In the genomic region with DNA sequence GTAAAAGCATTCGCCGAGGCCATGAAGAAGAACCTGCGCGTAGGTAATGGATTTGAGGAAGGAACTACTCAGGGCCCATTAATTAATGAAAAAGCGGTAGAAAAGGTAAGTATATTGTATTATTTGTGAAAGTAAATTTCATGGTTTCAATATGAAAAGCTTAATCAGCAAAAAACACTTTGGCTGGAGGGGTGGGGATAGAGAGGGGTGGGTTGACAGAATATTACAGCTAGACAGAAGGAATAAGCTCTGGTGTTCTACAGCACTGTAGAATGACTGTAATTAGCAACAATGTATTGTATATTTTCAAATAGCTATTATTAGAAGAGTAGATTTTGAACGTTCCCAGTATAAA, we compare ENCODE assay signal across 1 cellular context.
TF ChIP-seq lines count a peak whose summit lies in the region.

No MANE protein-coding gene starts in this region.

TF ChIP-seq in K562, 482 proteins besides CTCF, POLR2A, EP300 and RAD21 (continued from another document):
- TF ChIP-seq MCM5 (IDR thresholded peaks at IDR 0.05; ENCODE audit: low read depth) (no peak), C11orf30 (IDR thresholded peaks at IDR 0.05; ENCODE audit: low read depth) (peak; percentile 84), MAFG (tag; conservative IDR thresholded peaks at IDR 0.05) (peak; percentile 86), MAFF (IDR thresholded peaks at IDR 0.05; ENCODE audit: low read length) (peak; percentile 74), ZNF282 (CRISPR knock-in tag; IDR thresholded peaks at IDR 0.05) (no peak), RFX1 (IDR thresholded peaks at IDR 0.05) (no peak), L3MBTL2 (IDR thresholded peaks at IDR 0.05) (peak; percentile 7; the same call in 1 of the 2 replicates), GTF2E2 (tag; IDR thresholded peaks at IDR 0.05) (no peak), CEBPG (CRISPR knock-in tag; IDR thresholded peaks at IDR 0.05) (no peak), CEBPG (tag; conservative IDR thresholded peaks at IDR 0.05 in 1 of 2, IDR thresholded peaks at IDR 0.05 in 1 of 2) (no peak), MAFK (IDR thresholded peaks at IDR 0.05; ENCODE audit: low read length) (peak; percentile 60; the same call in 1 of the 2 replicates), RHOXF2B (CRISPR knock-in tag; conservative IDR thresholded peaks at IDR 0.05) (no peak), SIN3B (IDR thresholded peaks at IDR 0.05; ENCODE audit: low read depth) (no peak), BRCA1 (IDR thresholded peaks at IDR 0.05) (no peak), BRCA1 (CRISPR knock-in tag; IDR thresholded peaks at IDR 0.05) (no peak), CBFA2T2 (conservative IDR thresholded peaks at IDR 0.05) (no peak), SMC3 (conservative IDR thresholded peaks at IDR 0.05; ENCODE audit: insufficient read depth, low read depth, low read length) (no peak)
- TF ChIP-seq, protein P1, sequence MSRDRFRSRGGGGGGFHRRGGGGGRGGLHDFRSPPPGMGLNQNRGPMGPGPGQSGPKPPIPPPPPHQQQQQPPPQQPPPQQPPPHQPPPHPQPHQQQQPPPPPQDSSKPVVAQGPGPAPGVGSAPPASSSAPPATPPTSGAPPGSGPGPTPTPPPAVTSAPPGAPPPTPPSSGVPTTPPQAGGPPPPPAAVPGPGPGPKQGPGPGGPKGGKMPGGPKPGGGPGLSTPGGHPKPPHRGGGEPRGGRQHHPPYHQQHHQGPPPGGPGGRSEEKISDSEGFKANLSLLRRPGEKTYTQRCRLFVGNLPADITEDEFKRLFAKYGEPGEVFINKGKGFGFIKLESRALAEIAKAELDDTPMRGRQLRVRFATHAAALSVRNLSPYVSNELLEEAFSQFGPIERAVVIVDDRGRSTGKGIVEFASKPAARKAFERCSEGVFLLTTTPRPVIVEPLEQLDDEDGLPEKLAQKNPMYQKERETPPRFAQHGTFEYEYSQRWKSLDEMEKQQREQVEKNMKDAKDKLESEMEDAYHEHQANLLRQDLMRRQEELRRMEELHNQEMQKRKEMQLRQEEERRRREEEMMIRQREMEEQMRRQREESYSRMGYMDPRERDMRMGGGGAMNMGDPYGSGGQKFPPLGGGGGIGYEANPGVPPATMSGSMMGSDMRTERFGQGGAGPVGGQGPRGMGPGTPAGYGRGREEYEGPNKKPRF (IDR thresholded peaks at IDR 0.05; ENCODE audit: low read depth, low read length): no peak
- TF ChIP-seq, protein P2, sequence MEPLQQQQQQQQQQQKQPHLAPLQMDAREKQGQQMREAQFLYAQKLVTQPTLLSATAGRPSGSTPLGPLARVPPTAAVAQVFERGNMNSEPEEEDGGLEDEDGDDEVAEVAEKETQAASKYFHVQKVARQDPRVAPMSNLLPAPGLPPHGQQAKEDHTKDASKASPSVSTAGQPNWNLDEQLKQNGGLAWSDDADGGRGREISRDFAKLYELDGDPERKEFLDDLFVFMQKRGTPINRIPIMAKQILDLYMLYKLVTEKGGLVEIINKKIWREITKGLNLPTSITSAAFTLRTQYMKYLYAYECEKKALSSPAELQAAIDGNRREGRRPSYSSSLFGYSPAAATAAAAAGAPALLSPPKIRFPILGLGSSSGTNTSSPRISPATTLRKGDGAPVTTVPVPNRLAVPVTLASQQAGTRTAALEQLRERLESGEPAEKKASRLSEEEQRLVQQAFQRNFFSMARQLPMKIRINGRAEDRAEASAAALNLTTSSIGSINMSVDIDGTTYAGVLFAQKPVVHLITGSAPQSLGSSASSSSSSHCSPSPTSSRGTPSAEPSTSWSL (CRISPR knock-in tag; IDR thresholded peaks at IDR 0.05; ENCODE audit: borderline replicate concordance): no peak
- TF ChIP-seq, protein P3, sequence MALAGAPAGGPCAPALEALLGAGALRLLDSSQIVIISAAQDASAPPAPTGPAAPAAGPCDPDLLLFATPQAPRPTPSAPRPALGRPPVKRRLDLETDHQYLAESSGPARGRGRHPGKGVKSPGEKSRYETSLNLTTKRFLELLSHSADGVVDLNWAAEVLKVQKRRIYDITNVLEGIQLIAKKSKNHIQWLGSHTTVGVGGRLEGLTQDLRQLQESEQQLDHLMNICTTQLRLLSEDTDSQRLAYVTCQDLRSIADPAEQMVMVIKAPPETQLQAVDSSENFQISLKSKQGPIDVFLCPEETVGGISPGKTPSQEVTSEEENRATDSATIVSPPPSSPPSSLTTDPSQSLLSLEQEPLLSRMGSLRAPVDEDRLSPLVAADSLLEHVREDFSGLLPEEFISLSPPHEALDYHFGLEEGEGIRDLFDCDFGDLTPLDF (CRISPR knock-in tag; IDR thresholded peaks at IDR 0.05): no peak
- TF ChIP-seq, protein P4, sequence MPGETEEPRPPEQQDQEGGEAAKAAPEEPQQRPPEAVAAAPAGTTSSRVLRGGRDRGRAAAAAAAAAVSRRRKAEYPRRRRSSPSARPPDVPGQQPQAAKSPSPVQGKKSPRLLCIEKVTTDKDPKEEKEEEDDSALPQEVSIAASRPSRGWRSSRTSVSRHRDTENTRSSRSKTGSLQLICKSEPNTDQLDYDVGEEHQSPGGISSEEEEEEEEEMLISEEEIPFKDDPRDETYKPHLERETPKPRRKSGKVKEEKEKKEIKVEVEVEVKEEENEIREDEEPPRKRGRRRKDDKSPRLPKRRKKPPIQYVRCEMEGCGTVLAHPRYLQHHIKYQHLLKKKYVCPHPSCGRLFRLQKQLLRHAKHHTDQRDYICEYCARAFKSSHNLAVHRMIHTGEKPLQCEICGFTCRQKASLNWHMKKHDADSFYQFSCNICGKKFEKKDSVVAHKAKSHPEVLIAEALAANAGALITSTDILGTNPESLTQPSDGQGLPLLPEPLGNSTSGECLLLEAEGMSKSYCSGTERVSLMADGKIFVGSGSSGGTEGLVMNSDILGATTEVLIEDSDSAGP (CRISPR knock-in tag; IDR thresholded peaks at IDR 0.05): no peak
- TF ChIP-seq, protein P5, sequence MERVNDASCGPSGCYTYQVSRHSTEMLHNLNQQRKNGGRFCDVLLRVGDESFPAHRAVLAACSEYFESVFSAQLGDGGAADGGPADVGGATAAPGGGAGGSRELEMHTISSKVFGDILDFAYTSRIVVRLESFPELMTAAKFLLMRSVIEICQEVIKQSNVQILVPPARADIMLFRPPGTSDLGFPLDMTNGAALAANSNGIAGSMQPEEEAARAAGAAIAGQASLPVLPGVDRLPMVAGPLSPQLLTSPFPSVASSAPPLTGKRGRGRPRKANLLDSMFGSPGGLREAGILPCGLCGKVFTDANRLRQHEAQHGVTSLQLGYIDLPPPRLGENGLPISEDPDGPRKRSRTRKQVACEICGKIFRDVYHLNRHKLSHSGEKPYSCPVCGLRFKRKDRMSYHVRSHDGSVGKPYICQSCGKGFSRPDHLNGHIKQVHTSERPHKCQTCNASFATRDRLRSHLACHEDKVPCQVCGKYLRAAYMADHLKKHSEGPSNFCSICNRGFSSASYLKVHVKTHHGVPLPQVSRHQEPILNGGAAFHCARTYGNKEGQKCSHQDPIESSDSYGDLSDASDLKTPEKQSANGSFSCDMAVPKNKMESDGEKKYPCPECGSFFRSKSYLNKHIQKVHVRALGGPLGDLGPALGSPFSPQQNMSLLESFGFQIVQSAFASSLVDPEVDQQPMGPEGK (CRISPR knock-in tag; IDR thresholded peaks at IDR 0.05; ENCODE audit: borderline replicate concordance): peak; percentile 22; the same call in 1 of the 2 replicates
- TF ChIP-seq, protein P6, sequence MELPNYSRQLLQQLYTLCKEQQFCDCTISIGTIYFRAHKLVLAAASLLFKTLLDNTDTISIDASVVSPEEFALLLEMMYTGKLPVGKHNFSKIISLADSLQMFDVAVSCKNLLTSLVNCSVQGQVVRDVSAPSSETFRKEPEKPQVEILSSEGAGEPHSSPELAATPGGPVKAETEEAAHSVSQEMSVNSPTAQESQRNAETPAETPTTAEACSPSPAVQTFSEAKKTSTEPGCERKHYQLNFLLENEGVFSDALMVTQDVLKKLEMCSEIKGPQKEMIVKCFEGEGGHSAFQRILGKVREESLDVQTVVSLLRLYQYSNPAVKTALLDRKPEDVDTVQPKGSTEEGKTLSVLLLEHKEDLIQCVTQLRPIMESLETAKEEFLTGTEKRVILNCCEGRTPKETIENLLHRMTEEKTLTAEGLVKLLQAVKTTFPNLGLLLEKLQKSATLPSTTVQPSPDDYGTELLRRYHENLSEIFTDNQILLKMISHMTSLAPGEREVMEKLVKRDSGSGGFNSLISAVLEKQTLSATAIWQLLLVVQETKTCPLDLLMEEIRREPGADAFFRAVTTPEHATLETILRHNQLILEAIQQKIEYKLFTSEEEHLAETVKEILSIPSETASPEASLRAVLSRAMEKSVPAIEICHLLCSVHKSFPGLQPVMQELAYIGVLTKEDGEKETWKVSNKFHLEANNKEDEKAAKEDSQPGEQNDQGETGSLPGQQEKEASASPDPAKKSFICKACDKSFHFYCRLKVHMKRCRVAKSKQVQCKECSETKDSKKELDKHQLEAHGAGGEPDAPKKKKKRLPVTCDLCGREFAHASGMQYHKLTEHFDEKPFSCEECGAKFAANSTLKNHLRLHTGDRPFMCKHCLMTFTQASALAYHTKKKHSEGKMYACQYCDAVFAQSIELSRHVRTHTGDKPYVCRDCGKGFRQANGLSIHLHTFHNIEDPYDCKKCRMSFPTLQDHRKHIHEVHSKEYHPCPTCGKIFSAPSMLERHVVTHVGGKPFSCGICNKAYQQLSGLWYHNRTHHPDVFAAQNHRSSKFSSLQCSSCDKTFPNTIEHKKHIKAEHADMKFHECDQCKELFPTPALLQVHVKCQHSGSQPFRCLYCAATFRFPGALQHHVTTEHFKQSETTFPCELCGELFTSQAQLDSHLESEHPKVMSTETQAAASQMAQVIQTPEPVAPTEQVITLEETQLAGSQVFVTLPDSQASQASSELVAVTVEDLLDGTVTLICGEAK (IDR thresholded peaks at IDR 0.05): no peak
- TF ChIP-seq, protein P6 (CRISPR knock-in tag; IDR thresholded peaks at IDR 0.05): no peak
TF ChIP-seq in K562: peak in this region for 10.
